9 cellular contexts compared by ENCODE assay signal in the genomic region with DNA sequence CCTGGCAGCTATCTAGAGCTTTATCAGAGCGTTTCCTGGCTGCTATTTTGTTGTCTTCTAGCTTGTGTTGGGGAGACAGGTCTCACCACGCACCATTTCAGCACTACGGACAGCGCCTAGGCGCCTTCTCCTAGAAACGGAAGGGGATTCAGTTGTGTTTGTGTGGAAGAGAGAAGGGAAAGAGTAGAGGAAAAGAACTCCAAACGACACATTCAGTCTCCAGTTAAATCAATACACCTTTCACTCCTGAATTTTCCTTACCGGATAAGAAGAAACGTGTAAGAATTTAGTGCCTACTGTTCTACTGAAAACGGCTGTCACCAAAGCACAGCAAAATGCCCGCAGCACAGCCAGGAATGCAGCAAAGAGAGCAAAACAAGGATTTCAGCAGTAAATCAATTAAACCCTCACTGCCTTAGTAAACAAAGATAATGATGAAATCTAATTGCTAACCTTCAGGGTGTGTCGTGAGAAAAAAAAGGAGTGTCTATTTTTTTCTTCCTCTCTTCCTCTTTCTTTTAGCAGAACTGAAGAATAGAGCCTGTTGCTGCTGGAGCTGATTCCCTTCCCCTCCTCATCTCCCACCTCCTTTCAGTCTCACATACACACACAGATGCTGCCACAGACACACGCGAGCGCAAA. TPM values are rescaled to one million over a fixed set of nuclear protein-coding genes. Genes with fewer than 3 reads are reported as not detected.
DNase-seq lines count a peak whose midpoint lies in the region; ATAC-seq, FAIRE-seq and TF ChIP-seq lines count a peak whose summit lies in the region.
"Had no signal": no experiment of that assay in that cellular context is flagged by ENCODE, and none has a peak within 500 bp of the region (broad histone marks: within the 10 kb centered on the region; RNA-seq: fewer than 3 reads in every experiment).

No MANE protein-coding gene starts in this region.

- H3K27ac ChIP-seq in heart left ventricle (no peak overlapping the region), pancreas (no peak overlapping the region)

- DNase-seq in GM12865 (ENCODE audit: low read depth) = peak; percentile 45
- peak; percentile 26 for DNase-seq in NAMALWA (ENCODE audit: low spot score)
- peak; percentile 79 for DNase-seq in activated naive CD4-positive, alpha-beta T cell treated with anti-CD3 and anti-CD28 coated beads, Interleukin-2, amount 10 ng/mL, durations not matched to agents 7 days and 5 days
- peak; percentile 45 to 75 (median 64) for DNase-seq in heart left ventricle
- peak; percentile 55 to 92 (median 74) for DNase-seq in pancreas
- DNase-seq in natural killer cell = no peak

- H3K4me3 ChIP-seq in GM12865 (ENCODE audit: low read depth, low read length) (no peak overlapping the region), heart left ventricle (no peak overlapping the region), pancreas (peak overlapping the region in 1 of 4 donors; percentile 19)

- intact Hi-C loops in heart left ventricle (cut with DNase I) = no loop called here
- intact Hi-C loops in pancreas (cut with DNase I) = no loop called here
- intact Hi-C loops in natural killer cell (cut with micrococcal nuclease) = no loop called here

- H3K27me3 Mint-ChIP-seq in activated naive CD4-positive, alpha-beta T cell treated with anti-CD3 and anti-CD28 coated beads, Interleukin-2, amount 10 ng/mL, durations not matched to agents 7 days and 5 days = peaks cover 16% of the 10 kb centered on the region
- H3K27me3 Mint-ChIP-seq in natural killer cell (ENCODE audit: low read depth in 2 of 2) = peaks cover 21 to 27% of the 10 kb centered on the region in 2 donors

- H3K4me1 ChIP-seq in heart left ventricle (peaks cover 0 to 7% (median 0%) of the 10 kb centered on the region in 12 donors), pancreas (peaks cover 0 to 2% (median 0%) of the 10 kb centered on the region in 3 donors)

- H3K27me3 ChIP-seq in heart left ventricle (peaks cover 0 to 28% (median 6%) of the 10 kb centered on the region in 9 donors), pancreas (peaks cover 0 to 8% (median 2%) of the 10 kb centered on the region in 4 donors)

- no peak overlapping the region for H3K4me3 Mint-ChIP-seq in activated naive CD4-positive, alpha-beta T cell treated with anti-CD3 and anti-CD28 coated beads, Interleukin-2, amount 10 ng/mL, durations not matched to agents 7 days and 5 days
- H3K4me3 Mint-ChIP-seq in natural killer cell = no peak overlapping the region

- WGBS in heart left ventricle, 4 donors = 4 to 6% (median 5%) methylated on average over 15 of the region's 15 CpGs
- WGBS in pancreas, 2 donors = 1 to 2% methylated on average over 15 of the region's 15 CpGs

- H3K36me3 ChIP-seq in heart left ventricle (no peaks in the 10 kb centered on the region), pancreas (no peaks in the 10 kb centered on the region)

- H3K36me3 Mint-ChIP-seq in activated naive CD4-positive, alpha-beta T cell treated with anti-CD3 and anti-CD28 coated beads, Interleukin-2, amount 10 ng/mL, durations not matched to agents 7 days and 5 days = no peaks in the 10 kb centered on the region
- H3K36me3 Mint-ChIP-seq in natural killer cell = no peaks in the 10 kb centered on the region

- no peaks in the 10 kb centered on the region for H3K9me3 Mint-ChIP-seq in activated naive CD4-positive, alpha-beta T cell treated with anti-CD3 and anti-CD28 coated beads, Interleukin-2, amount 10 ng/mL, durations not matched to agents 7 days and 5 days
- peaks cover 6 to 8% of the 10 kb centered on the region in 2 donors for H3K9me3 Mint-ChIP-seq in natural killer cell

- TF ChIP-seq CTCF in GM12865 (IDR thresholded peaks at IDR 0.05; ENCODE audit: insufficient read depth, low read depth, low read length, missing control alignments) (no peak), heart left ventricle (IDR thresholded peaks at IDR 0.05) (no peak), pancreas (IDR thresholded peaks at IDR 0.05) (no peak), natural killer cell (IDR thresholded peaks at IDR 0.05) (no peak)

- no peak overlapping the region for H3K27ac Mint-ChIP-seq in activated naive CD4-positive, alpha-beta T cell treated with anti-CD3 and anti-CD28 coated beads, Interleukin-2, amount 10 ng/mL, durations not matched to agents 7 days and 5 days
- H3K27ac Mint-ChIP-seq in natural killer cell = no peak overlapping the region

- FAIRE-seq in pancreas (lab: Jason Lieb, UNC) = no peak

- CTCF ChIA-PET in activated naive CD4-positive, alpha-beta T cell treated with anti-CD3 and anti-CD28 coated beads, Interleukin-2, amount 10 ng/mL, durations not matched to agents 7 days and 5 days (lab: Charles Lee) = no interaction called here

- H3K4me1 Mint-ChIP-seq in activated naive CD4-positive, alpha-beta T cell treated with anti-CD3 and anti-CD28 coated beads, Interleukin-2, amount 10 ng/mL, durations not matched to agents 7 days and 5 days = peaks cover 4% of the 10 kb centered on the region
- H3K4me1 Mint-ChIP-seq in natural killer cell = no peaks in the 10 kb centered on the region

- H3K9me3 ChIP-seq in heart left ventricle (no peaks in the 10 kb centered on the region), pancreas (no peaks in the 10 kb centered on the region)

- ATAC-seq in heart left ventricle = peak in 2 of 4 donors; percentile 64 to 68
- ATAC-seq in pancreas = peak; percentile 82 to 98 (median 94)
- ATAC-seq in activated CD4-positive, CD25-positive, alpha-beta regulatory T cell treated with anti-CD3 and anti-CD28 coated beads, Interleukin-2, amount 50 U/mL, for 24 hours = no peak
- no peak for ATAC-seq in GM18502 (IDR thresholded peaks at IDR 0.05; ENCODE audit: poor library complexity, unreplicated experiment)
- ATAC-seq in natural killer cell = no peak
- ATAC-seq: Panc1 had no signal

- no peak for TF ChIP-seq POLR2A in heart left ventricle (IDR thresholded peaks at IDR 0.05)

RNA-seq across cellular contexts. Expression of a gene that starts 0.4 kb away (rescaled TPM):
- total RNA-seq in heart left ventricle (not detected), pancreas (under 1 TPM in 2 of 6 donors, not detected in 4; 0.06 to 0.09 TPM), natural killer cell (not detected)
- polyA plus RNA-seq in heart left ventricle (not detected), pancreas (under 1 TPM; 0.15 to 0.73 TPM)

RNA-seq across cellular contexts. Expression of a gene that starts 13.0 kb away (rescaled TPM):
- total RNA-seq in heart left ventricle (10 to 100 TPM in 7 of 9 donors, 1 to 10 TPM in 2; 5.5 to 17.3 (median 12.4) TPM), pancreas (10 to 100 TPM; 10.5 to 21.5 (median 15.1) TPM), natural killer cell (10 to 100 TPM in 2 of 3 donors, 1 to 10 TPM in 1; 9.0 to 12.5 (median 10.7) TPM)
- polyA plus RNA-seq in heart left ventricle (10 to 100 TPM in 1 of 2 donors, 1 to 10 TPM in 1; 7.7 to 11.1 TPM), pancreas (10 to 100 TPM; 14.5 to 28.0 TPM)

RNA-seq across cellular contexts. Expression of a gene that starts 15.0 kb away (rescaled TPM):
- total RNA-seq in heart left ventricle (not detected), pancreas (under 1 TPM in 2 of 6 donors, not detected in 4; 0.03 to 0.23 TPM), natural killer cell (not detected)
- polyA plus RNA-seq in heart left ventricle (not detected), pancreas (under 1 TPM in 1 of 2 donors, not detected in 1; 0.05 TPM)

Comparison
In these comparisons a context has a peak if more than half of its experiments do, and no peak if none do; other contexts are left out.
1. ATAC-seq: peak in pancreas (4 of 4); none in activated CD4-positive, CD25-positive, alpha-beta regulatory T cell treated with anti-CD3 and anti-CD28 coated beads, Interleukin-2, amount 50 U/mL, for 24 hours (0 of 2), GM18502 (single experiment) and natural killer cell (0 of 3).